29 cellular contexts compared by ENCODE assay signal in the genomic region with DNA sequence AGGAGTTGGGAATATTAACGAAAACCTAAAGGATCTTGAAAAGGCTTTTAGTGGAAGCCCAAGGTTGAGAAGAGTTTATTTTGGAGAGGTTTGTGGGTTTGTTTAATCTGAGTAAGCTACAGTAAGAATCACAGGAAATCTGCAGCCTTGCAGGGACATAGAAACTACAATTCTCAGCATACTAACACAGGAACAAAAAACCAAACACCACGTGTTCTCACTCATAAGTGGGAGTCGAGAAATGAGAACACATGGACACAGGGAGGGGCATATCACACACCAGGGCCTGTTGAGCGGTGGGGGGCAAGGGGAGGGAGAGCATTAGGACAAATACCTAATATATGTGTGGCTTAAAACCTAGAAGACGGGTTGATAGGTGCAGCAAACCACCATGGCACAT. TPM values are rescaled to one million over a fixed set of nuclear protein-coding genes. Genes with fewer than 3 reads are reported as not detected.
"Had no signal": no experiment of that assay in that cellular context is flagged by ENCODE, and none has a peak within 500 bp of the region (broad histone marks: within the 10 kb centered on the region; RNA-seq: fewer than 3 reads in every experiment).

No MANE protein-coding gene starts in this region.

- H3K4me3 Mint-ChIP-seq: central memory CD8-positive, alpha-beta T cell; effector memory CD8-positive, alpha-beta T cell; immature natural killer cell; naive thymus-derived CD4-positive, alpha-beta T cell; stimulated activated effector memory CD8-positive, alpha-beta T cell treated with anti-CD3 and anti-CD28 coated beads, Interleukin-12 subunit alpha, Interleukin-12 subunit beta, amount 100 ng/mL, for 72 hours; type B pancreatic cell had no signal

- H3K36me3 Mint-ChIP-seq: immature natural killer cell; naive thymus-derived CD4-positive, alpha-beta T cell; stimulated activated effector memory CD8-positive, alpha-beta T cell treated with anti-CD3 and anti-CD28 coated beads, Interleukin-12 subunit alpha, Interleukin-12 subunit beta, amount 100 ng/mL, for 72 hours; type B pancreatic cell had no signal

- H3K79me2 ChIP-seq: parathyroid adenoma had no signal

- DNase-seq: effector memory CD8-positive, alpha-beta T cell; hypothalamus; immature natural killer cell; islet precursor cell; midbrain; naive thymus-derived CD4-positive, alpha-beta T cell; stimulated activated CD4-positive, alpha-beta T cell treated with anti-CD3 and anti-CD28 coated beads, Interleukin-12 subunit alpha, Interleukin-12 subunit beta, amount 100 ng/mL, for 4 hours; stimulated activated CD4-positive, alpha-beta T cell treated with anti-CD3 and anti-CD28 coated beads, Interleukin-1b, Interleukin-23, amount 100 ng/mL, for 48 hours; stimulated activated CD4-positive, alpha-beta T cell treated with anti-CD3 and anti-CD28 coated beads, Interleukin-4, amount 100 ng/mL, for 1 hour; stimulated activated naive CD4-positive, alpha-beta T cell treated with Interleukin-2 at 50 U/mL for 16 hours; stomach; thyroid gland had no signal

- H3K4me1 Mint-ChIP-seq: central memory CD8-positive, alpha-beta T cell; immature natural killer cell; stimulated activated effector memory CD8-positive, alpha-beta T cell treated with anti-CD3 and anti-CD28 coated beads, Interleukin-12 subunit alpha, Interleukin-12 subunit beta, amount 100 ng/mL, for 72 hours had no signal

- H3K27ac ChIP-seq: coronary artery, epithelial cell of prostate, foreskin keratinocyte, parathyroid adenoma, stomach, thyroid gland had no signal

- H3K4me3 ChIP-seq: coronary artery, lung, smooth muscle cell, stomach, thyroid gland had no signal

- H2AFZ ChIP-seq: parathyroid adenoma had no signal

- ATAC-seq: effector memory CD8-positive, alpha-beta T cell; esophagus mucosa; foreskin keratinocyte; left lobe of liver; naive thymus-derived CD4-positive, alpha-beta T cell; sciatic nerve; stimulated activated effector memory CD8-positive, alpha-beta T cell treated with anti-CD3 and anti-CD28 coated beads, Interleukin-12 subunit alpha, Interleukin-12 subunit beta, amount 100 ng/mL, for 72 hours had no signal

- H3K9me3 ChIP-seq: thyroid gland had no signal

- H3K4me1 ChIP-seq: parathyroid adenoma, stomach, thyroid gland had no signal

- H3K9ac ChIP-seq: parathyroid adenoma had no signal

- H3K27me3 ChIP-seq: thyroid gland had no signal

- H3K27ac Mint-ChIP-seq: effector memory CD8-positive, alpha-beta T cell; immature natural killer cell; progenitor cell of endocrine pancreas; stimulated activated effector memory CD8-positive, alpha-beta T cell treated with anti-CD3 and anti-CD28 coated beads, Interleukin-12 subunit alpha, Interleukin-12 subunit beta, amount 100 ng/mL, for 72 hours; type B pancreatic cell had no signal

- H3K36me3 ChIP-seq: stomach, thyroid gland had no signal

- H3K9me3 Mint-ChIP-seq: central memory CD8-positive, alpha-beta T cell; effector memory CD8-positive, alpha-beta T cell; stimulated activated effector memory CD8-positive, alpha-beta T cell treated with anti-CD3 and anti-CD28 coated beads, Interleukin-12 subunit alpha, Interleukin-12 subunit beta, amount 100 ng/mL, for 72 hours; type B pancreatic cell had no signal

- H3K4me2 ChIP-seq: smooth muscle cell had no signal

RNA-seq across cellular contexts. Expression of a gene that starts 8.7 kb away (rescaled TPM):
- total RNA-seq: dermis microvascular lymphatic vessel endothelial cell, fibroblast of lung, left lobe of liver, osteoblast, progenitor cell of endocrine pancreas, sciatic nerve, smooth muscle cell, subcutaneous adipose tissue had no signal
